In genomic region chr13:26062853-26063444, GRCh38 we compare ENCODE assay signal across 9 cellular contexts. TPM values are rescaled to one million over a fixed set of nuclear protein-coding genes. Genes with fewer than 3 reads are reported as not detected.
A peak's percentile ranks its signal among the peaks of the same experiment; 100 is the strongest.
DNase-seq lines count a peak whose midpoint lies in the region; ATAC-seq and TF ChIP-seq lines count a peak whose summit lies in the region.
"Had no signal": no experiment of that assay in that cellular context is flagged by ENCODE, and none has a peak within 500 bp of the region (broad histone marks: within the 10 kb centered on the region; RNA-seq: fewer than 3 reads in every experiment).

No MANE protein-coding gene starts in this region.

- H3K9me3 ChIP-seq in SJCRH30 (replicated peaks), result no peaks in the 10 kb centered on the region
- H3K9me3 ChIP-seq: BLaER1 treated with 17β-estradiol and CSF1 and Interleukin-3, amounts not matched to agents 10 nM and 100 nM had no signal

- DNase-seq in NCI-H1417 (lab: John Stamatoyannopoulos, UW) (peak; percentile 33 to 79 (median 44)), NCI-H1417 treated with DMSO at 0.1 percent for 48 hours (lab: John Stamatoyannopoulos, UW) (no peak), LNCaP clone FGC (ENCODE audit: low read depth) (peak; percentile 43), SJCRH30 (peak; percentile 53 to 88), cerebellar cortex (ENCODE audit: low spot score) (peak; percentile 85), left lobe of liver (ENCODE audit: low spot score) (no peak)

- ATAC-seq in left lobe of liver (peak; percentile 39), GM18498 (IDR thresholded peaks at IDR 0.05; ENCODE audit: unreplicated experiment) (no peak), HG03565 (IDR thresholded peaks at IDR 0.05; ENCODE audit: unreplicated experiment) (no peak)

- H3K27ac ChIP-seq in SJCRH30, result no peak overlapping the region
- H3K27ac ChIP-seq: BLaER1 treated with 17β-estradiol and CSF1 and Interleukin-3, amounts not matched to agents 10 nM and 100 nM had no signal

- no peak overlapping the region for H3K4me3 ChIP-seq in LNCaP clone FGC (ENCODE audit: low read depth, low read length)
- no peak overlapping the region for H3K4me3 ChIP-seq in SJCRH30
- H3K4me3 ChIP-seq: BLaER1 treated with 17β-estradiol and CSF1 and Interleukin-3, amounts not matched to agents 10 nM and 100 nM had no signal

- H3K27me3 ChIP-seq in SJCRH30, result no peaks in the 10 kb centered on the region
- H3K27me3 ChIP-seq: BLaER1 treated with 17β-estradiol and CSF1 and Interleukin-3, amounts not matched to agents 10 nM and 100 nM had no signal

- H3K36me3 ChIP-seq in SJCRH30, result no peaks in the 10 kb centered on the region
- H3K36me3 ChIP-seq: BLaER1 treated with 17β-estradiol and CSF1 and Interleukin-3, amounts not matched to agents 10 nM and 100 nM had no signal

- H3K4me1 ChIP-seq in SJCRH30, result peaks cover 7% of the 10 kb centered on the region

- peak; percentile 70 for TF ChIP-seq CTCF in LNCaP clone FGC (IDR thresholded peaks at IDR 0.05; ENCODE audit: control insufficient read depth, extremely low read depth, insufficient read depth)

RNA-seq across cellular contexts. Expression of gene SHISA2, which starts 11.1 kb away (rescaled TPM):
- 43.1 and 48.7 TPM in 2 replicates for total RNA-seq in SJCRH30 (2014; rRNA removed; shearing (Covaris generic))
- total RNA-seq in left lobe of liver, result not detected

Comparison
In these comparisons a context has a peak if more than half of its experiments do, and no peak if none do; other contexts are left out.
1. DNase-seq: peak in NCI-H1417 (3 of 3), LNCaP clone FGC (single experiment), SJCRH30 (2 of 2) and cerebellar cortex (single experiment); none in NCI-H1417 treated with DMSO at 0.1 percent for 48 hours (single experiment) and left lobe of liver (single experiment).
2. RNA of gene SHISA2, which starts 11.1 kb away (total RNA-seq): 43.1 to 48.7 TPM in SJCRH30; not detected in left lobe of liver (single experiment); every median in the first group is over 10 times any median in the second.